Comparison of ENCODE assay signal across 21 cellular contexts in genomic region chr6:78530208-78530607, GRCh38.
A peak's percentile ranks its signal among the peaks of the same experiment; 100 is the strongest.
DNase-seq lines count a peak whose midpoint lies in the region; ATAC-seq, FAIRE-seq and TF ChIP-seq lines count a peak whose summit lies in the region.
"Had no signal": no experiment of that assay in that cellular context is flagged by ENCODE, and none has a peak within 500 bp of the region (broad histone marks: within the 10 kb centered on the region; RNA-seq: fewer than 3 reads in every experiment).

No MANE protein-coding gene starts in this region.

- H3K27me3 Mint-ChIP-seq in endothelial cell (ENCODE audit: unreplicated experiment), result no peaks in the 10 kb centered on the region
- H3K27me3 Mint-ChIP-seq: CD4-positive, alpha-beta memory T cell had no signal

- no TSS peak for BruUV-seq in HepG2 (replicated peaks; lab: Mats Ljungman, UMichigan)

- H4K20me1 ChIP-seq in HepG2 (ENCODE audit: insufficient read depth, low read length), result no peaks in the 10 kb centered on the region

- TF ChIP-seq RAD21 in HepG2 (CRISPR knock-in tag; IDR thresholded peaks at IDR 0.05), result no peak

- no peak overlapping the region for H3K27ac Mint-ChIP-seq in endothelial cell (ENCODE audit: unreplicated experiment)
- H3K27ac Mint-ChIP-seq: CD4-positive, alpha-beta memory T cell; HFFc6 had no signal

- H3K4me1 Mint-ChIP-seq in endothelial cell (ENCODE audit: unreplicated experiment), result peaks cover 7% of the 10 kb centered on the region
- H3K4me1 Mint-ChIP-seq: CD4-positive, alpha-beta memory T cell had no signal

- no peaks in the 10 kb centered on the region for H3K9me3 Mint-ChIP-seq in endothelial cell (ENCODE audit: unreplicated experiment)
- H3K9me3 Mint-ChIP-seq: HFFc6 had no signal

- no peak overlapping the region for H3K4me3 ChIP-seq in HepG2 (replicated peaks in 1 of 3; ENCODE audit: insufficient read depth in 1 of 3, low read depth in 2 of 3, low read length in 3 of 3)
- H3K4me3 ChIP-seq in right lobe of liver, result no peak overlapping the region
- H3K4me3 ChIP-seq: GM23248 had no signal

- H3K9me3 ChIP-seq in HepG2 (ENCODE audit: low read length) (no peaks in the 10 kb centered on the region), right lobe of liver (no peaks in the 10 kb centered on the region)

- H3K79me2 ChIP-seq in HepG2 (ENCODE audit: insufficient read depth, low read length), result no peaks in the 10 kb centered on the region

- POLR2A ChIA-PET in HepG2 (lab: Yijun Ruan, JAX), result no interaction called here
- POLR2A ChIA-PET in GM10248 (lab: Yijun Ruan, JAX), result no interaction called here

- TF ChIP-seq EP300 in HepG2 (IDR thresholded peaks at IDR 0.05; ENCODE audit: low read depth in 2 of 2, low read length in 2 of 2) (no peak), HepG2 (CRISPR knock-in tag; IDR thresholded peaks at IDR 0.05; ENCODE audit: borderline replicate concordance) (no peak)

- intact Hi-C loops in HepG2 (cut with micrococcal nuclease; ENCODE audit: unreplicated experiment) (no loop called here), right lobe of liver (cut with DNase I) (no loop called here)

- no peak overlapping the region for H3K9ac ChIP-seq in HepG2 (ENCODE audit: insufficient read depth, low read depth, low read length)
- H3K9ac ChIP-seq: GM23248 had no signal

- DNase-seq in HepG2 (ENCODE audit: low spot score) (no peak), right lobe of liver (no peak), astrocyte of the hippocampus (ENCODE audit: low read depth, low spot score) (peak; percentile 13), lung microvascular endothelial cell (ENCODE audit: low read depth in 2 of 2) (peak; percentile 14 to 19), NCI-H2227 (lab: John Stamatoyannopoulos, UW; ENCODE audit: unreplicated experiment) (no peak), endothelial cell (ENCODE audit: low spot score) (no peak), SW 1271 (lab: John Stamatoyannopoulos, UW) (no peak), GM10248 (ENCODE audit: extremely low spot score) (no peak)
- DNase-seq: 8988T; Calu3; CD4-positive, alpha-beta memory T cell; DMS79; GM23248; HFFc6; NCI-H1105 treated with DMSO at 0.1 percent for 48 hours; NCI-H187 treated with DMSO at 0.1 percent for 48 hours; NCI-H526 treated with DMSO at 0.1 percent for 48 hours; SHP77 treated with DMSO at 0.1 percent for 48 hours had no signal

- no peaks in the 10 kb centered on the region for H3K36me3 Mint-ChIP-seq in endothelial cell (ENCODE audit: low read depth, unreplicated experiment)
- H3K36me3 Mint-ChIP-seq: CD4-positive, alpha-beta memory T cell had no signal

- H2AFZ ChIP-seq in HepG2 (ENCODE audit: low read length), result no peak overlapping the region
- H2AFZ ChIP-seq: GM23248 had no signal

- H3K4me2 ChIP-seq in HepG2 (ENCODE audit: low read depth, low read length), result no peak overlapping the region

- CTCF ChIA-PET in HepG2 (lab: Yijun Ruan, JAX; ENCODE audit: low intra/inter-chr PET ratio, low total read pairs), result no interaction called here
- CTCF ChIA-PET in GM10248 (lab: Yijun Ruan, JAX), result no interaction called here

- ATAC-seq in HepG2 (no peak), right lobe of liver (no peak)

- H3K27me3 ChIP-seq in HepG2 (ENCODE audit: control insufficient read depth in 1 of 2, insufficient read depth in 2 of 2, low read length in 2 of 2), result no peaks in the 10 kb centered on the region
- no peaks in the 10 kb centered on the region for H3K27me3 ChIP-seq in right lobe of liver

- H3K36me3 ChIP-seq in HepG2 (replicated peaks in 1 of 2; ENCODE audit: control insufficient read depth in 1 of 2, insufficient read depth in 2 of 2, low read length in 2 of 2), result no peaks in the 10 kb centered on the region
- no peaks in the 10 kb centered on the region for H3K36me3 ChIP-seq in right lobe of liver

- WGBS in HepG2 (ENCODE audit: low lambda C conversion rate), result 2% methylated on average over 3 of the region's 3 CpGs
- WGBS in right lobe of liver (ENCODE audit: insufficient coverage, low coverage, low lambda C conversion rate, missing lambda C conversion rate), result 34% methylated on average over 3 of the region's 3 CpGs

- in situ Hi-C loops in HepG2 (cut with HindIII; ENCODE audit: extremely low pct_ligation_motif_present, low pct_unique_long_range_greater_than_20kb), result no loop called here

- TF ChIP-seq CTCF in HepG2 (CRISPR knock-in tag; IDR thresholded peaks at IDR 0.05), result no peak
- no peak for TF ChIP-seq CTCF in right lobe of liver (IDR thresholded peaks at IDR 0.05)
- TF ChIP-seq CTCF in endothelial cell (IDR thresholded peaks at IDR 0.05; ENCODE audit: unreplicated experiment), result no peak
- TF ChIP-seq CTCF in GM10248 (IDR thresholded peaks at IDR 0.05; ENCODE audit: control extremely low read depth, extremely low read depth, low read depth, missing control alignments), result no peak

- FAIRE-seq in HepG2 (lab: Jason Lieb, UNC), result no peak
- FAIRE-seq: G401.6, GM12891, GM18507 had no signal

- H3K27ac ChIP-seq in HepG2 (ENCODE audit: extremely low read length, insufficient read depth, low read length) (no peak overlapping the region), right lobe of liver (no peak overlapping the region)
- H3K27ac ChIP-seq: GM23248 had no signal

- no peak overlapping the region for H3K4me3 Mint-ChIP-seq in endothelial cell (ENCODE audit: unreplicated experiment)
- H3K4me3 Mint-ChIP-seq: CD4-positive, alpha-beta memory T cell; HFFc6 had no signal

- no peak for TF ChIP-seq POLR2A in HepG2 (IDR thresholded peaks at IDR 0.05; ENCODE audit: insufficient read depth in 1 of 2, low read depth in 2 of 2, low read length in 2 of 2)
- TF ChIP-seq POLR2A in right lobe of liver (IDR thresholded peaks at IDR 0.05), result no peak

- H3K4me1 ChIP-seq in HepG2 (ENCODE audit: insufficient read depth, low read length) (no peaks in the 10 kb centered on the region), right lobe of liver (no peaks in the 10 kb centered on the region)

TF ChIP-seq in HepG2, 621 proteins besides CTCF, POLR2A, EP300 and RAD21:
- peak; percentile 74; the same call in 1 of the 2 replicates for TF ChIP-seq MIER2 (CRISPR knock-in tag; IDR thresholded peaks at IDR 0.05)
- TF ChIP-seq KMT2B (CRISPR knock-in tag; IDR thresholded peaks at IDR 0.05), result no peak
- peak; percentile 28 to 87 for TF ChIP-seq REST (IDR thresholded peaks at IDR 0.05; ENCODE audit: borderline replicate concordance in 1 of 2, low read depth in 1 of 2, low read length in 2 of 2)
- no peak for TF ChIP-seq AGO1 (IDR thresholded peaks at IDR 0.05; ENCODE audit: low read depth, low read length, poor library complexity, severe bottlenecking)

Comparison
In these comparisons a context has a peak if more than half of its experiments do, and no peak if none do; other contexts are left out.
1. DNase-seq: peak in astrocyte of the hippocampus (single experiment) and lung microvascular endothelial cell (2 of 2); none in HepG2 (single experiment), right lobe of liver (0 of 3), NCI-H2227 (single experiment), endothelial cell (single experiment), SW 1271 (0 of 2) and GM10248 (single experiment).